ENCODE assay signal across 22 cellular contexts in genomic region chr11:67641302-67642147, GRCh38. TPM values are rescaled to one million over a fixed set of nuclear protein-coding genes. Genes with fewer than 3 reads are reported as not detected.
A peak's percentile ranks its signal among the peaks of the same experiment; 100 is the strongest.
DNase-seq lines count a peak whose midpoint lies in the region; ATAC-seq lines count a peak whose summit lies in the region.
"Had no signal": no experiment of that assay in that cellular context is flagged by ENCODE, and none has a peak within 500 bp of the region (broad histone marks: within the 10 kb centered on the region; RNA-seq: fewer than 3 reads in every experiment).

No MANE protein-coding gene starts in this region.

- no peak overlapping the region for H3K4me2 ChIP-seq in neuronal stem cell (ENCODE audit: insufficient read depth, low read length, poor library complexity, severe bottlenecking)

- H3K9ac ChIP-seq in neuronal stem cell (ENCODE audit: low read depth, low read length, poor library complexity) = peak overlapping the region; percentile 67

- no peak overlapping the region for H4K8ac ChIP-seq in neuronal stem cell (ENCODE audit: low read depth, low read length)

- H3K4me1 ChIP-seq in neuronal stem cell (ENCODE audit: control insufficient read depth in 2 of 2, insufficient read depth in 1 of 2, low read depth in 1 of 2, low read length in 2 of 2) = peaks cover 2 to 12% of the 10 kb centered on the region in 2 donors

- DNase-seq in activated naive CD4-positive, alpha-beta T cell treated with anti-CD3 and anti-CD28 coated beads, Interleukin-2, amount 10 ng/mL, durations not matched to agents 7 days and 5 days = peak; percentile 6
- DNase-seq in activated naive CD4-positive, alpha-beta T cell treated with anti-CD3 and anti-CD28 coated beads, Interleukin-2, amount 50 U/mL, for 16 hours = no peak
- DNase-seq in ecto neural progenitor cell (ENCODE audit: low spot score) = peak; percentile 44
- no peak for DNase-seq in neuronal stem cell (ENCODE audit: low spot score)
- no peak for DNase-seq in SKM-1 treated with dmso at 0.1 percent for 144 hours (lab: John Stamatoyannopoulos, UW; ENCODE audit: unreplicated experiment)
- DNase-seq in GF-D8 (lab: John Stamatoyannopoulos, UW) = no peak
- no peak for DNase-seq in activated T-cell treated with anti-CD3 and anti-CD28 coated beads, Interleukin-2, amount 50 U/mL, for 1 hour
- DNase-seq: 8988T; CD4-positive, CD25-positive, alpha-beta regulatory T cell; GOT3; KG1; MV-4-11; NCI-H1694 treated with DMSO at 0.1 percent for 48 hours; NCI-H2107; NCI-H2227 treated with DMSO at 0.1 percent for 48 hours; NCI-H524; NCI-H82; PC-3; RPMI8226; SIG-M5 had no signal

- CTCF ChIA-PET in activated naive CD4-positive, alpha-beta T cell treated with anti-CD3 and anti-CD28 coated beads, Interleukin-2, amount 10 ng/mL, durations not matched to agents 7 days and 5 days (lab: Charles Lee) = interaction anchor here (11.6 kb wide), 1 partner anchor 12 kb away, joined by 91 read pairs; the partner anchor contains the start of gene NUDT8

- peak overlapping the region; percentile 92 for H2AK5ac ChIP-seq in neuronal stem cell (ENCODE audit: low read depth, low read length)

- H3K27ac Mint-ChIP-seq in activated naive CD4-positive, alpha-beta T cell treated with anti-CD3 and anti-CD28 coated beads, Interleukin-2, amount 10 ng/mL, durations not matched to agents 7 days and 5 days = no peak overlapping the region

- no CpG with 5 or more reads among the region's 28 CpGs for WGBS in neuronal stem cell (ENCODE audit: extremely low coverage in 2 of 2, insufficient read length in 2 of 2, insufficient replicate concordance in 1 of 2), 2 donors

- H3K14ac ChIP-seq in neuronal stem cell (ENCODE audit: low read length) = peak overlapping the region; percentile 71

- peak overlapping the region; percentile 97 for H2BK15ac ChIP-seq in neuronal stem cell (ENCODE audit: low read length)

- H2BK12ac ChIP-seq in neuronal stem cell (ENCODE audit: low read length) = peak overlapping the region; percentile 90

- peak overlapping the region in 1 of 2 donors; percentile 16 for H3K4me3 ChIP-seq in neuronal stem cell (ENCODE audit: low read length in 2 of 2)

- H3K4me3 Mint-ChIP-seq in activated naive CD4-positive, alpha-beta T cell treated with anti-CD3 and anti-CD28 coated beads, Interleukin-2, amount 10 ng/mL, durations not matched to agents 7 days and 5 days = no peak overlapping the region
- H3K4me3 Mint-ChIP-seq: CD4-positive, CD25-positive, alpha-beta regulatory T cell had no signal

- no peak for ATAC-seq in GM19023 (IDR thresholded peaks at IDR 0.05; ENCODE audit: unreplicated experiment)
- ATAC-seq: PC-3 had no signal

- H2BK5ac ChIP-seq in neuronal stem cell (ENCODE audit: low read length) = peak overlapping the region; percentile 24

- no peak overlapping the region for H3K27ac ChIP-seq in neuronal stem cell (replicated peaks; ENCODE audit: low read length)

- H3K36me3 Mint-ChIP-seq in activated naive CD4-positive, alpha-beta T cell treated with anti-CD3 and anti-CD28 coated beads, Interleukin-2, amount 10 ng/mL, durations not matched to agents 7 days and 5 days = no peaks in the 10 kb centered on the region
- H3K36me3 Mint-ChIP-seq: CD4-positive, CD25-positive, alpha-beta regulatory T cell had no signal

- H3K4ac ChIP-seq in neuronal stem cell (ENCODE audit: low read length) = peak overlapping the region; percentile 76

- H3K27me3 Mint-ChIP-seq in activated naive CD4-positive, alpha-beta T cell treated with anti-CD3 and anti-CD28 coated beads, Interleukin-2, amount 10 ng/mL, durations not matched to agents 7 days and 5 days = peaks cover 30% of the 10 kb centered on the region

- no peak overlapping the region for H2AFZ ChIP-seq in neuronal stem cell (ENCODE audit: low read length)

- H3K27me3 ChIP-seq in neuronal stem cell (ENCODE audit: control insufficient read depth in 3 of 3, insufficient read depth in 3 of 3, low read depth in 1 of 3, low read length in 3 of 3) = peaks cover 0 to 5% (median 2%) of the 10 kb centered on the region in 3 experiments

- peak overlapping the region; percentile 89 for H3K23ac ChIP-seq in neuronal stem cell (ENCODE audit: low read depth, low read length, poor library complexity)

- peaks cover 3% of the 10 kb centered on the region for H3K9me3 Mint-ChIP-seq in activated naive CD4-positive, alpha-beta T cell treated with anti-CD3 and anti-CD28 coated beads, Interleukin-2, amount 10 ng/mL, durations not matched to agents 7 days and 5 days
- H3K9me3 Mint-ChIP-seq: CD4-positive, CD25-positive, alpha-beta regulatory T cell had no signal

- peaks cover 0 to 2% of the 10 kb centered on the region in 2 donors for H3K9me3 ChIP-seq in neuronal stem cell (replicated peaks in 1 of 2; ENCODE audit: control insufficient read depth in 2 of 2, insufficient read depth in 1 of 2, low read depth in 1 of 2, low read length in 2 of 2)

- no peaks in the 10 kb centered on the region for H3K36me3 ChIP-seq in neuronal stem cell (replicated peaks in 1 of 2; ENCODE audit: control insufficient read depth in 2 of 2, insufficient read depth in 2 of 2, low read length in 2 of 2)

- H3K18ac ChIP-seq in neuronal stem cell (ENCODE audit: low read length) = peak overlapping the region; percentile 50

- H3K4me1 Mint-ChIP-seq in activated naive CD4-positive, alpha-beta T cell treated with anti-CD3 and anti-CD28 coated beads, Interleukin-2, amount 10 ng/mL, durations not matched to agents 7 days and 5 days = peaks cover 18% of the 10 kb centered on the region

- peak overlapping the region; percentile 61 for H2BK120ac ChIP-seq in neuronal stem cell (ENCODE audit: low read depth, low read length)

- peaks cover 2% of the 10 kb centered on the region for H3K79me1 ChIP-seq in neuronal stem cell (ENCODE audit: low read depth, low read length)

- H4K91ac ChIP-seq in neuronal stem cell (ENCODE audit: low read depth, low read length, poor library complexity) = peak overlapping the region; percentile 3

RNA-seq across cellular contexts. Expression of gene TBX10, which starts 2.0 kb away (rescaled TPM):
- polyA plus RNA-seq in neuronal stem cell (2013, experiment 1 of 2) = 0.04 TPM
- 0.03 TPM for polyA plus RNA-seq in neuronal stem cell (2013, experiment 2 of 2)
- polyA plus RNA-seq: AG04450; CD4-positive, CD25-positive, alpha-beta regulatory T cell had no signal

RNA-seq across cellular contexts. Expression of gene ACY3, which starts 9.0 kb away (rescaled TPM):
- not detected for polyA plus RNA-seq in neuronal stem cell (2013, experiment 1 of 2)
- not detected for polyA plus RNA-seq in neuronal stem cell (2013, experiment 2 of 2)
- polyA plus RNA-seq: AG04450 had no signal

RNA-seq across cellular contexts. Expression of gene NUDT8, which starts 11.8 kb away (rescaled TPM):
- polyA plus RNA-seq in neuronal stem cell (2013, experiment 1 of 2) = 7.6 TPM
- polyA plus RNA-seq in neuronal stem cell (2013, experiment 2 of 2) = 6.7 TPM

RNA-seq across cellular contexts. Expression of gene ALDH3B2, which starts 32.9 kb away (rescaled TPM):
- polyA plus RNA-seq in neuronal stem cell (2013, experiment 1 of 2) = not detected
- not detected for polyA plus RNA-seq in neuronal stem cell (2013, experiment 2 of 2)
- polyA plus RNA-seq: AG04450; CD4-positive, CD25-positive, alpha-beta regulatory T cell had no signal

RNA-seq across cellular contexts. Expression of gene NDUFV1, which starts 34.8 kb away (rescaled TPM):
- 71.8 TPM for polyA plus RNA-seq in neuronal stem cell (2013, experiment 1 of 2)
- polyA plus RNA-seq in neuronal stem cell (2013, experiment 2 of 2) = 67.2 TPM

Comparison
In these comparisons a context has a peak if more than half of its experiments do, and no peak if none do; other contexts are left out.
1. DNase-seq: peak in activated naive CD4-positive, alpha-beta T cell treated with anti-CD3 and anti-CD28 coated beads, Interleukin-2, amount 10 ng/mL, durations not matched to agents 7 days and 5 days (single experiment) and ecto neural progenitor cell (single experiment); none in activated naive CD4-positive, alpha-beta T cell treated with anti-CD3 and anti-CD28 coated beads, Interleukin-2, amount 50 U/mL, for 16 hours (single experiment), neuronal stem cell (single experiment), SKM-1 treated with dmso at 0.1 percent for 144 hours (single experiment), GF-D8 (single experiment) and activated T-cell treated with anti-CD3 and anti-CD28 coated beads, Interleukin-2, amount 50 U/mL, for 1 hour (single experiment).